23 cellular contexts compared by ENCODE assay signal in the genomic region with DNA sequence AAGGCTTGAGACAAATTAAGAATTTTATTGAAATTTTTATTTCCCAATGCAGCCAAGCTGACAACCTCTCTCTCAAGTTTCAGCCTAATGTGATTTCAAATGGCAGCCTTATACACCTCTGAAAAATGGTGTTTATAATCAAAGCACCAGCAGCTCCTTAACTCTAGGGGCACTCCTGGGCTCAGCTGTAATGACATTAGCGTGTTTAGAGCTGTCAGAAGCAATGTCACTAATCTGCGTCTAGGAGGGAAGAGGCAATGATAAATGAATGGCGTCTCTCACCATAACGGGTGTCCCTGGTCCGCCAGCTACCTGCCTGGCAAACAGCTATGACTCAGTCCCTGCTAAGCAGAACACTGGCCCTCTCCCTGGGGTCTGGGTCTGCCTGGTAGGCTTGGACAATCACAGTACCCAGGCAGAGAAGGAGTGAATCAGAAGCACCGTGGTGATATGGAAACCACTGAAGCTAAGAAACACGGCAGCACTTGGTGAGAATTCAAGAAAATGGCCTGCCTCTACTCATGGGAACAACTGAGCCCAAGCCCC.
DNase-seq lines count a peak whose midpoint lies in the region; ATAC-seq, FAIRE-seq and TF ChIP-seq lines count a peak whose summit lies in the region.
"Had no signal": no experiment of that assay in that cellular context is flagged by ENCODE, and none has a peak within 500 bp of the region (broad histone marks: within the 10 kb centered on the region; RNA-seq: fewer than 3 reads in every experiment).

No MANE protein-coding gene starts in this region.

- WGBS in HepG2 (ENCODE audit: low lambda C conversion rate) = 16% methylated on average over 4 of the region's 7 CpGs
- WGBS in right lobe of liver (ENCODE audit: insufficient coverage, low coverage, low lambda C conversion rate, missing lambda C conversion rate) = 28% methylated on average over 4 of the region's 7 CpGs

- H3K27me3 ChIP-seq in HepG2 (ENCODE audit: control insufficient read depth in 1 of 2, insufficient read depth in 2 of 2, low read length in 2 of 2) = peaks cover 3 to 7% of the 10 kb centered on the region in 2 experiments; a peak in 4 of 5 replicates
- H3K27me3 ChIP-seq in right lobe of liver = no peaks in the 10 kb centered on the region
- H3K27me3 ChIP-seq: pancreas had no signal

- no peak overlapping the region for H3K4me3 ChIP-seq in HepG2 (replicated peaks in 1 of 3; ENCODE audit: insufficient read depth in 1 of 3, low read depth in 2 of 3, low read length in 3 of 3)
- H3K4me3 ChIP-seq in right lobe of liver = no peak overlapping the region
- no peak overlapping the region for H3K4me3 ChIP-seq in foreskin fibroblast (ENCODE audit: low read depth in 1 of 2, low read length in 2 of 2)
- H3K4me3 ChIP-seq: pancreas, sigmoid colon had no signal

- in situ Hi-C loops in HepG2 (cut with HindIII; ENCODE audit: extremely low pct_ligation_motif_present, low pct_unique_long_range_greater_than_20kb) = no loop called here

- H3K9ac ChIP-seq in HepG2 (ENCODE audit: insufficient read depth, low read depth, low read length) = no peak overlapping the region

- intact Hi-C loops in HepG2 (cut with micrococcal nuclease; ENCODE audit: unreplicated experiment) (no loop called here), right lobe of liver (cut with DNase I) (no loop called here), Calu3 (cut with micrococcal nuclease; ENCODE audit: unreplicated experiment) (no loop called here)

- H3K27ac ChIP-seq in HepG2 (ENCODE audit: extremely low read length, insufficient read depth, low read length) (no peak overlapping the region), right lobe of liver (no peak overlapping the region)
- H3K27ac ChIP-seq: pancreas, sigmoid colon had no signal

- TF ChIP-seq RAD21 in HepG2 (CRISPR knock-in tag; IDR thresholded peaks at IDR 0.05) = no peak

- peaks cover 11% of the 10 kb centered on the region for H3K9me3 ChIP-seq in HepG2 (ENCODE audit: low read length)
- H3K9me3 ChIP-seq in right lobe of liver = no peaks in the 10 kb centered on the region
- H3K9me3 ChIP-seq: pancreas had no signal

- H3K9me3 Mint-ChIP-seq in brain (peaks cover 4 to 23% (median 12%) of the 10 kb centered on the region in 5 experiments), Calu3 (ENCODE audit: low read depth, unreplicated experiment) (peaks cover 5% of the 10 kb centered on the region)
- peaks cover 4% of the 10 kb centered on the region for H3K9me3 Mint-ChIP-seq in activated CD8-positive, alpha-beta T cell treated with anti-CD3 and anti-CD28 coated beads, Interleukin-2, amount 10 ng/mL, durations not matched to agents 7 days and 5 days (ENCODE audit: insufficient read depth)

- H3K4me3 Mint-ChIP-seq in brain (no peak overlapping the region), Calu3 (ENCODE audit: low read depth, unreplicated experiment) (no peak overlapping the region)
- no peak overlapping the region for H3K4me3 Mint-ChIP-seq in activated CD8-positive, alpha-beta T cell treated with anti-CD3 and anti-CD28 coated beads, Interleukin-2, amount 10 ng/mL, durations not matched to agents 7 days and 5 days
- H3K4me3 Mint-ChIP-seq: activated naive CD4-positive, alpha-beta T cell treated with anti-CD3 and anti-CD28 coated beads, Interleukin-2, amount 10 ng/mL, durations not matched to agents 7 days and 5 days; activated T-cell treated with anti-CD3 and anti-CD28 coated beads, Interleukin-2, amount 50 U/mL, for 72 hours; CD4-positive, CD25-positive, alpha-beta regulatory T cell; naive B cell had no signal

- H3K79me2 ChIP-seq in HepG2 (ENCODE audit: insufficient read depth, low read length) = no peaks in the 10 kb centered on the region

- H3K27ac Mint-ChIP-seq in brain (peak overlapping the region in 2 of 5 experiments; percentile 50 to 72), Calu3 (ENCODE audit: unreplicated experiment) (no peak overlapping the region)
- H3K27ac Mint-ChIP-seq in activated CD8-positive, alpha-beta T cell treated with anti-CD3 and anti-CD28 coated beads, Interleukin-2, amount 10 ng/mL, durations not matched to agents 7 days and 5 days = no peak overlapping the region
- H3K27ac Mint-ChIP-seq: activated naive CD4-positive, alpha-beta T cell treated with anti-CD3 and anti-CD28 coated beads, Interleukin-2, amount 10 ng/mL, durations not matched to agents 7 days and 5 days; activated T-cell treated with anti-CD3 and anti-CD28 coated beads, Interleukin-2, amount 50 U/mL, for 72 hours; CD4-positive, CD25-positive, alpha-beta regulatory T cell had no signal

- DNase-seq in HepG2 (ENCODE audit: low spot score) (no peak), right lobe of liver (no peak), NCI-H345 treated with DMSO at 0.1 percent for 48 hours (lab: John Stamatoyannopoulos, UW; ENCODE audit: unreplicated experiment) (peak; percentile 23), foreskin fibroblast (no peak), Calu3 (no peak), nucleus accumbens (lab: John Stamatoyannopoulos, UW) (no peak)
- DNase-seq in activated CD8-positive, alpha-beta T cell treated with anti-CD3 and anti-CD28 coated beads, Interleukin-2, amount 10 ng/mL, durations not matched to agents 7 days and 5 days = no peak
- DNase-seq: activated naive CD4-positive, alpha-beta T cell treated with anti-CD3 and anti-CD28 coated beads, Interleukin-2, amount 10 ng/mL, durations not matched to agents 7 days and 5 days; activated T-cell treated with anti-CD3 and anti-CD28 coated beads, Interleukin-2, amount 50 U/mL, for 72 hours; CD4-positive, CD25-positive, alpha-beta regulatory T cell; cerebellar nuclear complex; foreskin melanocyte; GF-D8; mesenchymal stem cell; naive B cell; NCI-H2029; NCI-H748 treated with DMSO at 0.1 percent for 48 hours; pancreas; sigmoid colon had no signal

- H3K36me3 ChIP-seq in HepG2 (replicated peaks in 1 of 2; ENCODE audit: control insufficient read depth in 1 of 2, insufficient read depth in 2 of 2, low read length in 2 of 2) (no peaks in the 10 kb centered on the region), right lobe of liver (no peaks in the 10 kb centered on the region)
- H3K36me3 ChIP-seq: pancreas, sigmoid colon had no signal

- CTCF ChIA-PET in HepG2 (lab: Yijun Ruan, JAX; ENCODE audit: low intra/inter-chr PET ratio, low total read pairs) = no interaction called here
- CTCF ChIA-PET in activated CD8-positive, alpha-beta T cell treated with anti-CD3 and anti-CD28 coated beads, Interleukin-2, amount 10 ng/mL, durations not matched to agents 7 days and 5 days (lab: Charles Lee) = no interaction called here
- CTCF ChIA-PET in Calu3 (lab: Charles Lee) = interaction anchor here (0.7 kb wide), 1 partner anchor 210 kb away, joined by 4 read pairs; no protein-coding TSS in a partner anchor

- no peak for TF ChIP-seq POLR2A in HepG2 (IDR thresholded peaks at IDR 0.05; ENCODE audit: insufficient read depth in 1 of 2, low read depth in 2 of 2, low read length in 2 of 2)
- no peak for TF ChIP-seq POLR2A in right lobe of liver (IDR thresholded peaks at IDR 0.05)

- H3K36me3 Mint-ChIP-seq in brain = no peaks in the 10 kb centered on the region
- no peaks in the 10 kb centered on the region for H3K36me3 Mint-ChIP-seq in activated CD8-positive, alpha-beta T cell treated with anti-CD3 and anti-CD28 coated beads, Interleukin-2, amount 10 ng/mL, durations not matched to agents 7 days and 5 days (ENCODE audit: low read depth)
- H3K36me3 Mint-ChIP-seq in Calu3 (ENCODE audit: insufficient read depth, unreplicated experiment) = no peaks in the 10 kb centered on the region
- H3K36me3 Mint-ChIP-seq: activated naive CD4-positive, alpha-beta T cell treated with anti-CD3 and anti-CD28 coated beads, Interleukin-2, amount 10 ng/mL, durations not matched to agents 7 days and 5 days had no signal

- H3K4me2 ChIP-seq in HepG2 (ENCODE audit: low read depth, low read length) = no peak overlapping the region

- TF ChIP-seq EP300 in HepG2 (IDR thresholded peaks at IDR 0.05; ENCODE audit: low read depth in 2 of 2, low read length in 2 of 2) (no peak), HepG2 (CRISPR knock-in tag; IDR thresholded peaks at IDR 0.05; ENCODE audit: borderline replicate concordance) (no peak)

- H3K4me1 Mint-ChIP-seq in brain (peaks cover 35% of the 10 kb centered on the region), Calu3 (ENCODE audit: low read depth, unreplicated experiment) (no peaks in the 10 kb centered on the region)
- H3K4me1 Mint-ChIP-seq in activated CD8-positive, alpha-beta T cell treated with anti-CD3 and anti-CD28 coated beads, Interleukin-2, amount 10 ng/mL, durations not matched to agents 7 days and 5 days (ENCODE audit: low read depth) = no peaks in the 10 kb centered on the region
- H3K4me1 Mint-ChIP-seq: activated naive CD4-positive, alpha-beta T cell treated with anti-CD3 and anti-CD28 coated beads, Interleukin-2, amount 10 ng/mL, durations not matched to agents 7 days and 5 days; CD4-positive, CD25-positive, alpha-beta regulatory T cell; naive B cell had no signal

- FAIRE-seq in HepG2 (lab: Jason Lieb, UNC) = no peak
- FAIRE-seq: astrocyte, H54, pancreas, urothelium cell line had no signal

- no peaks in the 10 kb centered on the region for H4K20me1 ChIP-seq in HepG2 (ENCODE audit: insufficient read depth, low read length)

- peak; percentile 73 for ATAC-seq in HepG2
- no peak for ATAC-seq in right lobe of liver
- no peak for ATAC-seq in activated CD8-positive, alpha-beta T cell treated with anti-CD3 and anti-CD28 coated beads, Interleukin-2, amount 10 ng/mL, durations not matched to agents 7 days and 5 days
- ATAC-seq: activated T-cell treated with anti-CD3 and anti-CD28 coated beads, Interleukin-2, amount 50 U/mL, for 72 hours; pancreas had no signal

- H3K27me3 Mint-ChIP-seq in brain (peaks cover 12% of the 10 kb centered on the region), Calu3 (ENCODE audit: unreplicated experiment) (peaks cover 40% of the 10 kb centered on the region)
- no peaks in the 10 kb centered on the region for H3K27me3 Mint-ChIP-seq in activated CD8-positive, alpha-beta T cell treated with anti-CD3 and anti-CD28 coated beads, Interleukin-2, amount 10 ng/mL, durations not matched to agents 7 days and 5 days (ENCODE audit: low read depth)
- H3K27me3 Mint-ChIP-seq: activated naive CD4-positive, alpha-beta T cell treated with anti-CD3 and anti-CD28 coated beads, Interleukin-2, amount 10 ng/mL, durations not matched to agents 7 days and 5 days; CD4-positive, CD25-positive, alpha-beta regulatory T cell; naive B cell had no signal

- no peak overlapping the region for H2AFZ ChIP-seq in HepG2 (ENCODE audit: low read length)

- H3K4me1 ChIP-seq in HepG2 (ENCODE audit: insufficient read depth, low read length) = no peaks in the 10 kb centered on the region
- no peaks in the 10 kb centered on the region for H3K4me1 ChIP-seq in right lobe of liver
- H3K4me1 ChIP-seq: pancreas, sigmoid colon had no signal

- POLR2A ChIA-PET in HepG2 (lab: Yijun Ruan, JAX) = no interaction called here
- POLR2A ChIA-PET in activated CD8-positive, alpha-beta T cell treated with anti-CD3 and anti-CD28 coated beads, Interleukin-2, amount 10 ng/mL, durations not matched to agents 7 days and 5 days (lab: Charles Lee) = no interaction called here

- no TSS peak for BruUV-seq in HepG2 (replicated peaks; lab: Mats Ljungman, UMichigan)
- BruUV-seq in Calu3 (replicated peaks; lab: Mats Ljungman, UMichigan) = no TSS peak

- TF ChIP-seq CTCF in HepG2 (CRISPR knock-in tag; IDR thresholded peaks at IDR 0.05) = no peak
- no peak for TF ChIP-seq CTCF in right lobe of liver (IDR thresholded peaks at IDR 0.05)
- TF ChIP-seq CTCF in brain (conservative IDR thresholded peaks at IDR 0.05) = peak; percentile 17 to 56
- TF ChIP-seq CTCF in foreskin fibroblast (IDR thresholded peaks at IDR 0.05; ENCODE audit: low read depth, low read length) = no peak
- TF ChIP-seq CTCF in Calu3 (IDR thresholded peaks at IDR 0.05; ENCODE audit: unreplicated experiment) = no peak

Comparison
In these comparisons a context has a peak if more than half of its experiments do, and no peak if none do; other contexts are left out.
1. CTCF ChIP-seq: peak in brain (2 of 2); none in HepG2 (single experiment), right lobe of liver (0 of 4), foreskin fibroblast (single experiment) and Calu3 (single experiment).